Comparison of ENCODE assay signal across 38 cellular contexts in the genomic region with DNA sequence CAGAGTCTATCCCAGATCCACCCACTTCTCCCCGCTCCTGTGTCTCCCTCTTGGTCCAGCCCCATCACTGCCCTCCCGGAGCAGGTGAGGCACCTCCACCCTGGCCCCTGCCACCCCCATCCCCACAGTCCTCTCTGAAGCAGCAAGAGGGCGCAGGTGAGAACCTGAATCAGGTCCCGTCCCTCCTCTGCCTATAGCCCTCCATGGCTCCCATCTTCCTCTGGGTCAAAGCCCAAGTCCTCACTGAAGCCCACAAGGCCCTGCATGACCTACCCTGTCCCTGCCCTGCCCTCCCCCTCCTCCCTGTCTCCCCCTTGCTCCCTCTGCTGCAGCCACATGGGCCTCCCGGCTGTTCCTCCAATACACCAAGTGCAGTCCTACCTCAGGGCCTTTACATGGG. TPM values are rescaled to one million over a fixed set of nuclear protein-coding genes. Genes with fewer than 3 reads are reported as not detected.
"Had no signal": no experiment of that assay in that cellular context is flagged by ENCODE, and none has a peak within 500 bp of the region (broad histone marks: within the 10 kb centered on the region; RNA-seq: fewer than 3 reads in every experiment).

No MANE protein-coding gene starts in this region.

- DNase-seq: dermis blood vessel endothelial cell; effector memory CD4-positive, alpha-beta T cell; erythroblast; esophagus squamous epithelium; foreskin melanocyte; glutamatergic neuron; heart right ventricle; hippocampal formation; left cardiac atrium; left lung; mesenchymal stem cell; mucosa of descending colon; naive B cell; nucleus accumbens; stimulated activated CD4-positive, alpha-beta T cell treated with anti-CD3 and anti-CD28 coated beads, Interleukin-12 subunit alpha, Interleukin-12 subunit beta, amount 100 ng/mL, for 4 hours; stimulated activated CD4-positive, alpha-beta T cell treated with anti-CD3 and anti-CD28 coated beads, Interleukin-1b, Interleukin-23, amount 100 ng/mL, for 48 hours; stimulated activated CD4-positive, alpha-beta T cell treated with anti-CD3 and anti-CD28 coated beads, Interleukin-4, amount 100 ng/mL, for 1 hour; stimulated activated CD8-positive, alpha-beta memory T cell treated with anti-CD3 and anti-CD28 coated beads, Interleukin-4, amount 100 ng/mL, for 48 hours; stimulated activated naive CD4-positive, alpha-beta T cell treated with Interleukin-2 at 50 U/mL for 16 hours; substantia nigra; testis; tibial artery had no signal

- H3K36me3 Mint-ChIP-seq: mesothelial cell of epicardium; naive B cell; natural killer cell treated with Interleukin-12 subunit alpha and Interleukin-12 subunit beta and Interleukin-15 and Interleukin-18, amount 100 ng/mL, for 72 hours; type B pancreatic cell had no signal

- H3K4me2 ChIP-seq: smooth muscle cell had no signal

- H3K4me1 ChIP-seq: heart right ventricle, left lung, prostate gland, right atrium auricular region, testis, tibial artery had no signal

- H3K4me3 Mint-ChIP-seq: mesothelial cell of epicardium; naive B cell; natural killer cell treated with Interleukin-12 subunit alpha and Interleukin-12 subunit beta and Interleukin-15 and Interleukin-18, amount 100 ng/mL, for 72 hours; neural crest cell; type B pancreatic cell had no signal

- H3K9me3 Mint-ChIP-seq: mesothelial cell of epicardium; natural killer cell treated with Interleukin-12 subunit alpha and Interleukin-12 subunit beta and Interleukin-15 and Interleukin-18, amount 100 ng/mL, for 72 hours; neural crest cell; type B pancreatic cell had no signal

- H3K27me3 ChIP-seq: right atrium auricular region, testis had no signal

- H3K36me3 ChIP-seq: esophagus squamous epithelium, heart right ventricle, left lung, prostate gland, right atrium auricular region, tibial artery had no signal

- H3K27ac ChIP-seq: coronary artery, esophagus squamous epithelium, heart right ventricle, left lung, prostate gland, right atrium auricular region, testis, tibial artery had no signal

- H3K4me1 Mint-ChIP-seq: mesothelial cell of epicardium, naive B cell had no signal

- H3K9me3 ChIP-seq: esophagus squamous epithelium, heart right ventricle, left lung, mucosa of descending colon, prostate gland, right atrium auricular region, testis, tibial artery had no signal

- FAIRE-seq: endometrium, islet of Langerhans, urothelium cell line had no signal

- H3K4me3 ChIP-seq: coronary artery, esophagus squamous epithelium, heart right ventricle, left lung, mucosa of descending colon, prostate gland, right atrium auricular region, smooth muscle cell, testis, tibial artery had no signal

- ATAC-seq: heart right ventricle; left cardiac atrium; left lung; mucosa of descending colon; natural killer cell treated with Interleukin-12 subunit alpha and Interleukin-12 subunit beta and Interleukin-15 and Interleukin-18, amount 100 ng/mL, for 72 hours; sciatic nerve had no signal

- H3K27ac Mint-ChIP-seq: mesothelial cell of epicardium; naive B cell; natural killer cell treated with Interleukin-12 subunit alpha and Interleukin-12 subunit beta and Interleukin-15 and Interleukin-18, amount 100 ng/mL, for 72 hours; type B pancreatic cell had no signal

RNA-seq across cellular contexts. Expression of a gene that starts 10.8 kb away (rescaled TPM):
- total RNA-seq: dermis blood vessel endothelial cell; esophagus squamous epithelium; heart right ventricle; kidney epithelial cell; left cardiac atrium; left lung; lower leg skin; lung microvascular endothelial cell; mesothelial cell of epicardium; mucosa of descending colon; natural killer cell treated with Interleukin-12 subunit alpha and Interleukin-12 subunit beta and Interleukin-15 and Interleukin-18, amount 100 ng/mL, for 72 hours; neural crest cell; osteocyte; right atrium auricular region; sciatic nerve; smooth muscle cell had no signal
- polyA plus RNA-seq: heart right ventricle, smooth muscle cell had no signal
